ENCODE assay signal across 1 cellular context in genomic region chr4:108029321-108029720, GRCh38.
TF ChIP-seq lines count a peak whose summit lies in the region.

No MANE protein-coding gene starts in this region.

TF ChIP-seq in SK-N-SH, 30 proteins besides CTCF, POLR2A, EP300 and RAD21 (continued from another document):
- no peak for TF ChIP-seq IRF3 (IDR thresholded peaks at IDR 0.05; ENCODE audit: low read depth, low read length)
- no peak for TF ChIP-seq RCOR1 (IDR thresholded peaks at IDR 0.05; ENCODE audit: low read length)
- TF ChIP-seq REST (IDR thresholded peaks at IDR 0.05; ENCODE audit: low read depth, low read length) = no peak
- no peak for TF ChIP-seq MXI1 (IDR thresholded peaks at IDR 0.05; ENCODE audit: low read depth, low read length)
- no peak for TF ChIP-seq TEAD4 (IDR thresholded peaks at IDR 0.05; ENCODE audit: borderline replicate concordance, insufficient read depth)
